1 cellular context compared by ENCODE assay signal in the genomic region with DNA sequence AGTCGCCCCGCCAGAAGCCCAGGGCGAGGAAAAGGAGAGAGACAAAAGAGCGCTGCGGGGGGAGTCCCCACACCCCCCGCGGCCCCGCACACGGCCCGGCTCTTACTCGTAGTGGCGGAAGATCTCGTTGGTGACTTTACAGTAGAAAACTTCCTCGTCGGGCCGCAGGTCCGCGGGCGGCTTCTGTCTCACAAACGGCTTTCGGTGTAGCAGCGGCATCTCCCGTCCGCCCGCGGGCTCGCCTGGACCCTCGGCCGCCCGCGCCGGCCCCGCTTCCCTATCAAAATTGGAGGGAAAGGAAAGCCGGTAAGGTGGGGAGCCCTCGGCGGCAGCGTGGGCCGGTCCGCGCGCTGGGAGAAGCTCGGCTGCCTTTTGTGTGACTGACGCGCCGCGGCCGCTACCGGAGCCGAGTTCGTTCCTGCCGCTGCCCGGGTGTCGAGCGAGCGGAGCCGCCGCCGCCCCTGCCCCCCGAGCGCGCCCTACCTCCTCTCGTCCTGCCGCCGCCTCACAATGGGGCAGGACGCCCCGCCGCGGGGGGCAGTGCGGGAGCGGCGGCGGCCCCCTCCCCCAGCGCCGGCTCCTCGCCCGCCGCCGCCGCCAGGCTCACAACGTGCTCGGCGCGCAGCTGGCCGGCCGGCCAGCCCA.
TF ChIP-seq lines count a peak whose summit lies in the region.

No MANE protein-coding gene starts in this region.

TF ChIP-seq in GM23338, 12 proteins besides CTCF, POLR2A, EP300 and RAD21:
- TF ChIP-seq, protein P1, sequence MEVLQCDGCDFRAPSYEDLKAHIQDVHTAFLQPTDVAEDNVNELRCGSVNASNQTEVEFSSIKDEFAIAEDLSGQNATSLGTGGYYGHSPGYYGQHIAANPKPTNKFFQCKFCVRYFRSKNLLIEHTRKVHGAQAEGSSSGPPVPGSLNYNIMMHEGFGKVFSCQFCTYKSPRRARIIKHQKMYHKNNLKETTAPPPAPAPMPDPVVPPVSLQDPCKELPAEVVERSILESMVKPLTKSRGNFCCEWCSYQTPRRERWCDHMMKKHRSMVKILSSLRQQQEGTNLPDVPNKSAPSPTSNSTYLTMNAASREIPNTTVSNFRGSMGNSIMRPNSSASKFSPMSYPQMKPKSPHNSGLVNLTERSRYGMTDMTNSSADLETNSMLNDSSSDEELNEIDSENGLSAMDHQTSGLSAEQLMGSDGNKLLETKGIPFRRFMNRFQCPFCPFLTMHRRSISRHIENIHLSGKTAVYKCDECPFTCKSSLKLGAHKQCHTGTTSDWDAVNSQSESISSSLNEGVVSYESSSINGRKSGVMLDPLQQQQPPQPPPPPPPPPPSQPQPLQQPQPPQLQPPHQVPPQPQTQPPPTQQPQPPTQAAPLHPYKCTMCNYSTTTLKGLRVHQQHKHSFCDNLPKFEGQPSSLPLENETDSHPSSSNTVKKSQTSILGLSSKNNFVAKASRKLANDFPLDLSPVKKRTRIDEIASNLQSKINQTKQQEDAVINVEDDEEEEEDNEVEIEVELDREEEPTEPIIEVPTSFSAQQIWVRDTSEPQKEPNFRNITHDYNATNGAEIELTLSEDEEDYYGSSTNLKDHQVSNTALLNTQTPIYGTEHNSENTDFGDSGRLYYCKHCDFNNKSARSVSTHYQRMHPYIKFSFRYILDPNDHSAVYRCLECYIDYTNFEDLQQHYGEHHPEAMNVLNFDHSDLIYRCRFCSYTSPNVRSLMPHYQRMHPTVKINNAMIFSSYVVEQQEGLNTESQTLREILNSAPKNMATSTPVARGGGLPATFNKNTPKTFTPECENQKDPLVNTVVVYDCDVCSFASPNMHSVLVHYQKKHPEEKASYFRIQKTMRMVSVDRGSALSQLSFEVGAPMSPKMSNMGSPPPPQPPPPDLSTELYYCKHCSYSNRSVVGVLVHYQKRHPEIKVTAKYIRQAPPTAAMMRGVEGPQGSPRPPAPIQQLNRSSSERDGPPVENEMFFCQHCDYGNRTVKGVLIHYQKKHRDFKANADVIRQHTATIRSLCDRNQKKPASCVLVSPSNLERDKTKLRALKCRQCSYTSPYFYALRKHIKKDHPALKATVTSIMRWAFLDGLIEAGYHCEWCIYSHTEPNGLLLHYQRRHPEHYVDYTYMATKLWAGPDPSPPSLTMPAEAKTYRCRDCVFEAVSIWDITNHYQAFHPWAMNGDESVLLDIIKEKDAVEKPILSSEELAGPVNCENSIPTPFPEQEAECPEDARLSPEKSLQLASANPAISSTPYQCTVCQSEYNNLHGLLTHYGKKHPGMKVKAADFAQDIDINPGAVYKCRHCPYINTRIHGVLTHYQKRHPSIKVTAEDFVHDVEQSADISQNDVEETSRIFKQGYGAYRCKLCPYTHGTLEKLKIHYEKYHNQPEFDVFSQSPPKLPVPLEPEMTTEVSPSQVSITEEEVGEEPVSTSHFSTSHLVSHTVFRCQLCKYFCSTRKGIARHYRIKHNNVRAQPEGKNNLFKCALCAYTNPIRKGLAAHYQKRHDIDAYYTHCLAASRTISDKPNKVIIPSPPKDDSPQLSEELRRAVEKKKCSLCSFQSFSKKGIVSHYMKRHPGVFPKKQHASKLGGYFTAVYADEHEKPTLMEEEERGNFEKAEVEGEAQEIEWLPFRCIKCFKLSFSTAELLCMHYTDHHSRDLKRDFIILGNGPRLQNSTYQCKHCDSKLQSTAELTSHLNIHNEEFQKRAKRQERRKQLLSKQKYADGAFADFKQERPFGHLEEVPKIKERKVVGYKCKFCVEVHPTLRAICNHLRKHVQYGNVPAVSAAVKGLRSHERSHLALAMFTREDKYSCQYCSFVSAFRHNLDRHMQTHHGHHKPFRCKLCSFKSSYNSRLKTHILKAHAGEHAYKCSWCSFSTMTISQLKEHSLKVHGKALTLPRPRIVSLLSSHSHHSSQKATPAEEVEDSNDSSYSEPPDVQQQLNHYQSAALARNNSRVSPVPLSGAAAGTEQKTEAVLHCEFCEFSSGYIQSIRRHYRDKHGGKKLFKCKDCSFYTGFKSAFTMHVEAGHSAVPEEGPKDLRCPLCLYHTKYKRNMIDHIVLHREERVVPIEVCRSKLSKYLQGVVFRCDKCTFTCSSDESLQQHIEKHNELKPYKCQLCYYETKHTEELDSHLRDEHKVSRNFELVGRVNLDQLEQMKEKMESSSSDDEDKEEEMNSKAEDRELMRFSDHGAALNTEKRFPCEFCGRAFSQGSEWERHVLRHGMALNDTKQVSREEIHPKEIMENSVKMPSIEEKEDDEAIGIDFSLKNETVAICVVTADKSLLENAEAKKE (CRISPR knock-in tag; IDR thresholded peaks at IDR 0.05) = no peak
- TF ChIP-seq ZNF114 (CRISPR knock-in tag; IDR thresholded peaks at IDR 0.05) = no peak
- TF ChIP-seq, protein P2, sequence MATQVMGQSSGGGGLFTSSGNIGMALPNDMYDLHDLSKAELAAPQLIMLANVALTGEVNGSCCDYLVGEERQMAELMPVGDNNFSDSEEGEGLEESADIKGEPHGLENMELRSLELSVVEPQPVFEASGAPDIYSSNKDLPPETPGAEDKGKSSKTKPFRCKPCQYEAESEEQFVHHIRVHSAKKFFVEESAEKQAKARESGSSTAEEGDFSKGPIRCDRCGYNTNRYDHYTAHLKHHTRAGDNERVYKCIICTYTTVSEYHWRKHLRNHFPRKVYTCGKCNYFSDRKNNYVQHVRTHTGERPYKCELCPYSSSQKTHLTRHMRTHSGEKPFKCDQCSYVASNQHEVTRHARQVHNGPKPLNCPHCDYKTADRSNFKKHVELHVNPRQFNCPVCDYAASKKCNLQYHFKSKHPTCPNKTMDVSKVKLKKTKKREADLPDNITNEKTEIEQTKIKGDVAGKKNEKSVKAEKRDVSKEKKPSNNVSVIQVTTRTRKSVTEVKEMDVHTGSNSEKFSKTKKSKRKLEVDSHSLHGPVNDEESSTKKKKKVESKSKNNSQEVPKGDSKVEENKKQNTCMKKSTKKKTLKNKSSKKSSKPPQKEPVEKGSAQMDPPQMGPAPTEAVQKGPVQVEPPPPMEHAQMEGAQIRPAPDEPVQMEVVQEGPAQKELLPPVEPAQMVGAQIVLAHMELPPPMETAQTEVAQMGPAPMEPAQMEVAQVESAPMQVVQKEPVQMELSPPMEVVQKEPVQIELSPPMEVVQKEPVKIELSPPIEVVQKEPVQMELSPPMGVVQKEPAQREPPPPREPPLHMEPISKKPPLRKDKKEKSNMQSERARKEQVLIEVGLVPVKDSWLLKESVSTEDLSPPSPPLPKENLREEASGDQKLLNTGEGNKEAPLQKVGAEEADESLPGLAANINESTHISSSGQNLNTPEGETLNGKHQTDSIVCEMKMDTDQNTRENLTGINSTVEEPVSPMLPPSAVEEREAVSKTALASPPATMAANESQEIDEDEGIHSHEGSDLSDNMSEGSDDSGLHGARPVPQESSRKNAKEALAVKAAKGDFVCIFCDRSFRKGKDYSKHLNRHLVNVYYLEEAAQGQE (IDR thresholded peaks at IDR 0.05; ENCODE audit: unreplicated experiment) = no peak
- TF ChIP-seq POLR2AphosphoS5 (IDR thresholded peaks at IDR 0.05; ENCODE audit: low read depth) = no peak
- no peak for TF ChIP-seq JUNB (IDR thresholded peaks at IDR 0.05; ENCODE audit: unreplicated experiment)
- no peak for TF ChIP-seq EZH2 (IDR thresholded peaks at IDR 0.05; ENCODE audit: low read depth, unreplicated experiment)
- no peak for TF ChIP-seq CREB1 (CRISPR knock-in tag; IDR thresholded peaks at IDR 0.05; ENCODE audit: low read depth)
- no peak for TF ChIP-seq EZH2phosphoT487 (IDR thresholded peaks at IDR 0.05; ENCODE audit: unreplicated experiment)
- no peak for TF ChIP-seq NANOG (IDR thresholded peaks at IDR 0.05; ENCODE audit: borderline replicate concordance)
- TF ChIP-seq ETS1 (IDR thresholded peaks at IDR 0.05) = no peak
- TF ChIP-seq ZNF331 (CRISPR knock-in tag; IDR thresholded peaks at IDR 0.05; ENCODE audit: low read depth) = no peak
- TF ChIP-seq STAT1 (IDR thresholded peaks at IDR 0.05; ENCODE audit: unreplicated experiment) = no peak
